Comparison of ENCODE assay signal across 10 cellular contexts in the genomic region with DNA sequence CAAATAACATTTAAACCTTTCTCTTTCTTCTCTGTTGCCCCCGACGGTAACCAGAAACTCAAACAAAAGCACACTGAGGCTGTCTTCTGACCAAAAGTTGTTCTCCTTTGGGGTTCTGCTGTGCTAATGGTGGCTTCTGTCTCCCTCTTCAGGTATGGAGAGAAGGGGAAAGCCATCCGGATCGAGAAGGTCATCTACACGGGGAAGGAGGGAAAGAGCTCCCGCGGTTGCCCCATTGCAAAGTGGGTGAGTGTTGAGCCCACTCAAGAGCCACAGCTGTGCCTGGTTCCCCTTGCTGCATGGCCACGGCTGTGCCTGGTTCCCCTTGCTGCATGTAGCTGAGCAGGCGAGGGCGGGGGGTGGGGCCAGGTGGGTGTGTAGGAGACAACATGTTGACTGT.
DNase-seq lines count a peak whose midpoint lies in the region; ATAC-seq and TF ChIP-seq lines count a peak whose summit lies in the region.
"Had no signal": no experiment of that assay in that cellular context is flagged by ENCODE, and none has a peak within 500 bp of the region (broad histone marks: within the 10 kb centered on the region; RNA-seq: fewer than 3 reads in every experiment).

No MANE protein-coding gene starts in this region.

- H3K27me3 ChIP-seq in Loucy (ENCODE audit: insufficient read depth, low read length, poor library complexity, severe bottlenecking): no peaks in the 10 kb centered on the region

- peaks cover 20% of the 10 kb centered on the region for H3K79me2 ChIP-seq in Loucy (ENCODE audit: insufficient read depth, low read length)

- no peaks in the 10 kb centered on the region for H3K9me2 ChIP-seq in Loucy (replicated peaks; ENCODE audit: low read depth, low read length)

- no peaks in the 10 kb centered on the region for H3F3A ChIP-seq in Loucy (ENCODE audit: low read depth)

- no peak overlapping the region for H3K4me3 ChIP-seq in Loucy (ENCODE audit: low read length, poor library complexity, severe bottlenecking)
- H3K4me3 ChIP-seq: thoracic aorta had no signal

- peaks cover 82% of the 10 kb centered on the region for H3K36me3 ChIP-seq in Loucy (ENCODE audit: insufficient read depth, low read length)

- no peak overlapping the region for H3K9ac ChIP-seq in Loucy (ENCODE audit: low read depth, low read length, poor library complexity, severe bottlenecking)

- ATAC-seq in GM21576 (IDR thresholded peaks at IDR 0.05; ENCODE audit: unreplicated experiment) (peak; percentile 32), left ventricle myocardium superior (no peak)

- DNase-seq in GM10266 (ENCODE audit: extremely low spot score) (no peak), left kidney (ENCODE audit: low read depth, low spot score) (peak; percentile 12), DMS153 (lab: John Stamatoyannopoulos, UW) (no peak), left ventricle myocardium superior (no peak)
- DNase-seq in activated CD4-positive, alpha-beta T cell treated with anti-CD3 and anti-CD28 coated beads, Interleukin-2, amount 50 U/mL, for 4 hours: no peak
- no peak for DNase-seq in activated naive CD4-positive, alpha-beta T cell treated with Interleukin-2 at 50 U/mL for 16 hours
- DNase-seq: NCI-H1436 had no signal

- intact Hi-C loops in left ventricle myocardium superior (cut with micrococcal nuclease): no loop called here

- no peaks in the 10 kb centered on the region for H3K9me3 ChIP-seq in Loucy (ENCODE audit: insufficient read depth, low read depth, low read length)
- H3K9me3 ChIP-seq: thoracic aorta had no signal

- TF ChIP-seq CTCF in GM10266 (IDR thresholded peaks at IDR 0.05; ENCODE audit: control insufficient read depth, insufficient read depth, low read depth, missing control alignments) (peak; percentile 36), Loucy (conservative IDR thresholded peaks at IDR 0.05; ENCODE audit: low read length) (peak; percentile 35)

- no peaks in the 10 kb centered on the region for H4K20me1 ChIP-seq in Loucy (ENCODE audit: insufficient read depth, low read length, poor library complexity, severe bottlenecking)

- H3K4me2 ChIP-seq in Loucy (ENCODE audit: low read depth, low read length, poor library complexity, severe bottlenecking): no peak overlapping the region

- no peak overlapping the region for H2AFZ ChIP-seq in Loucy (ENCODE audit: low read length)

- no peaks in the 10 kb centered on the region for H3K4me1 ChIP-seq in Loucy (ENCODE audit: insufficient read depth, low read length, poor library complexity, severe bottlenecking)
